In genomic region chr10:6505300-6505699, GRCh38 we compare ENCODE assay signal across 1 cellular context.
TF ChIP-seq lines count a peak whose summit lies in the region.

No MANE protein-coding gene starts in this region.

TF ChIP-seq in GM12878, 131 proteins besides CTCF, POLR2A, EP300 and RAD21 (continued from another document):
- TF ChIP-seq, protein P1, sequence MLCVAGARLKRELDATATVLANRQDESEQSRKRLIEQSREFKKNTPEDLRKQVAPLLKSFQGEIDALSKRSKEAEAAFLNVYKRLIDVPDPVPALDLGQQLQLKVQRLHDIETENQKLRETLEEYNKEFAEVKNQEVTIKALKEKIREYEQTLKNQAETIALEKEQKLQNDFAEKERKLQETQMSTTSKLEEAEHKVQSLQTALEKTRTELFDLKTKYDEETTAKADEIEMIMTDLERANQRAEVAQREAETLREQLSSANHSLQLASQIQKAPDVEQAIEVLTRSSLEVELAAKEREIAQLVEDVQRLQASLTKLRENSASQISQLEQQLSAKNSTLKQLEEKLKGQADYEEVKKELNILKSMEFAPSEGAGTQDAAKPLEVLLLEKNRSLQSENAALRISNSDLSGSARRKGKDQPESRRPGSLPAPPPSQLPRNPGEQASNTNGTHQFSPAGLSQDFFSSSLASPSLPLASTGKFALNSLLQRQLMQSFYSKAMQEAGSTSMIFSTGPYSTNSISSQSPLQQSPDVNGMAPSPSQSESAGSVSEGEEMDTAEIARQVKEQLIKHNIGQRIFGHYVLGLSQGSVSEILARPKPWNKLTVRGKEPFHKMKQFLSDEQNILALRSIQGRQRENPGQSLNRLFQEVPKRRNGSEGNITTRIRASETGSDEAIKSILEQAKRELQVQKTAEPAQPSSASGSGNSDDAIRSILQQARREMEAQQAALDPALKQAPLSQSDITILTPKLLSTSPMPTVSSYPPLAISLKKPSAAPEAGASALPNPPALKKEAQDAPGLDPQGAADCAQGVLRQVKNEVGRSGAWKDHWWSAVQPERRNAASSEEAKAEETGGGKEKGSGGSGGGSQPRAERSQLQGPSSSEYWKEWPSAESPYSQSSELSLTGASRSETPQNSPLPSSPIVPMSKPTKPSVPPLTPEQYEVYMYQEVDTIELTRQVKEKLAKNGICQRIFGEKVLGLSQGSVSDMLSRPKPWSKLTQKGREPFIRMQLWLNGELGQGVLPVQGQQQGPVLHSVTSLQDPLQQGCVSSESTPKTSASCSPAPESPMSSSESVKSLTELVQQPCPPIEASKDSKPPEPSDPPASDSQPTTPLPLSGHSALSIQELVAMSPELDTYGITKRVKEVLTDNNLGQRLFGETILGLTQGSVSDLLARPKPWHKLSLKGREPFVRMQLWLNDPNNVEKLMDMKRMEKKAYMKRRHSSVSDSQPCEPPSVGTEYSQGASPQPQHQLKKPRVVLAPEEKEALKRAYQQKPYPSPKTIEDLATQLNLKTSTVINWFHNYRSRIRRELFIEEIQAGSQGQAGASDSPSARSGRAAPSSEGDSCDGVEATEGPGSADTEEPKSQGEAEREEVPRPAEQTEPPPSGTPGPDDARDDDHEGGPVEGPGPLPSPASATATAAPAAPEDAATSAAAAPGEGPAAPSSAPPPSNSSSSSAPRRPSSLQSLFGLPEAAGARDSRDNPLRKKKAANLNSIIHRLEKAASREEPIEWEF (IDR thresholded peaks at IDR 0.05; ENCODE audit: insufficient replicate concordance, low read depth, low read length) = no peak
- no peak for TF ChIP-seq KLF5 (IDR thresholded peaks at IDR 0.05; ENCODE audit: partially characterized antibody)
- 0 out of 2 replicates have a peak, but pooled peaks have one; percentile 31 for TF ChIP-seq NBN (IDR thresholded peaks at IDR 0.05)
- TF ChIP-seq, protein P2, sequence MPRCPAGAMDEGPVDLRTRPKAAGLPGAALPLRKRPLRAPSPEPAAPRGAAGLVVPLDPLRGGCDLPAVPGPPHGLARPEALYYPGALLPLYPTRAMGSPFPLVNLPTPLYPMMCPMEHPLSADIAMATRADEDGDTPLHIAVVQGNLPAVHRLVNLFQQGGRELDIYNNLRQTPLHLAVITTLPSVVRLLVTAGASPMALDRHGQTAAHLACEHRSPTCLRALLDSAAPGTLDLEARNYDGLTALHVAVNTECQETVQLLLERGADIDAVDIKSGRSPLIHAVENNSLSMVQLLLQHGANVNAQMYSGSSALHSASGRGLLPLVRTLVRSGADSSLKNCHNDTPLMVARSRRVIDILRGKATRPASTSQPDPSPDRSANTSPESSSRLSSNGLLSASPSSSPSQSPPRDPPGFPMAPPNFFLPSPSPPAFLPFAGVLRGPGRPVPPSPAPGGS (IDR thresholded peaks at IDR 0.05; ENCODE audit: borderline replicate concordance, insufficient read depth, low read depth, low read length, poor library complexity, severe bottlenecking) = no peak
